In genomic region chr13:24032252-24032651, GRCh38 we compare ENCODE assay signal across 1 cellular context.
TF ChIP-seq lines count a peak whose summit lies in the region.

No MANE protein-coding gene starts in this region.

TF ChIP-seq in WTC11, 78 proteins besides CTCF, POLR2A, EP300 and RAD21 (continued from another document):
- TF ChIP-seq HMGXB4 (CRISPR knock-in tag; IDR thresholded peaks at IDR 0.05) (no peak), JAZF1 (CRISPR knock-in tag; IDR thresholded peaks at IDR 0.05) (no peak), ERG (CRISPR knock-in tag; IDR thresholded peaks at IDR 0.05) (no peak), MAX (CRISPR knock-in tag; IDR thresholded peaks at IDR 0.05) (no peak)
